In genomic region chr7:136714062-136714461, GRCh38 we compare ENCODE assay signal across 8 cellular contexts.
"Had no signal": no experiment of that assay in that cellular context is flagged by ENCODE, and none has a peak within 500 bp of the region (broad histone marks: within the 10 kb centered on the region; RNA-seq: fewer than 3 reads in every experiment).

No MANE protein-coding gene starts in this region.

- DNase-seq: GDM1, GF-D8 had no signal

- ATAC-seq: GM12878 had no signal

- H3K4me3 ChIP-seq: GM12878 had no signal

- FAIRE-seq: G401.6, GM12878, GM12891, GM12892, GM18507, GM19239 had no signal
